23 cellular contexts compared by ENCODE assay signal in genomic region chr18:29457316-29457715, GRCh38.
"Had no signal": no experiment of that assay in that cellular context is flagged by ENCODE, and none has a peak within 500 bp of the region (broad histone marks: within the 10 kb centered on the region; RNA-seq: fewer than 3 reads in every experiment).

No MANE protein-coding gene starts in this region.

- H3K79me2 ChIP-seq: parathyroid adenoma had no signal

- DNase-seq: activated CD8-positive, alpha-beta memory T cell treated with anti-CD3 and anti-CD28 coated beads for 24 hours; activated CD8-positive, alpha-beta memory T cell treated with anti-CD3 and anti-CD28 coated beads, Interleukin-2, amount 50 U/mL, for 4 hours; activated naive CD4-positive, alpha-beta T cell; activated T-cell treated with anti-CD3 and anti-CD28 coated beads, Interleukin-2, amount 50 U/mL, for 24 hours; adrenal gland; cerebellar nuclear complex; endodermal cell; heart right ventricle; kidney; lower lobe of right lung; naive B cell; nucleus accumbens; right cardiac atrium; stimulated activated CD4-positive, alpha-beta T cell treated with anti-CD3 and anti-CD28 coated beads, Interleukin-1b, Interleukin-23, amount 100 ng/mL, for 48 hours; stimulated activated naive CD8-positive, alpha-beta T cell treated with anti-CD3 and anti-CD28 coated beads, Interleukin-15, amount 100 ng/mL, for 72 hours; T-helper 9 cell; tibial artery had no signal

- H3K9me3 ChIP-seq: adrenal gland, heart right ventricle, lower lobe of right lung, tibial artery had no signal

- H2AFZ ChIP-seq: parathyroid adenoma had no signal

- H3K4me3 ChIP-seq: adrenal gland, coronary artery, heart right ventricle, lower lobe of right lung, tibial artery had no signal

- H3K27me3 ChIP-seq: adrenal gland, heart right ventricle, tibial artery had no signal

- ATAC-seq: activated T-helper 17 cell treated with anti-CD3 and anti-CD28 coated beads, Interleukin-2, amount 50 U/mL, for 72 hours; heart right ventricle; lower lobe of right lung; right cardiac atrium; stimulated activated effector memory CD8-positive, alpha-beta T cell treated with anti-CD3 and anti-CD28 coated beads, Interleukin-12 subunit alpha, Interleukin-12 subunit beta, amount 100 ng/mL, for 72 hours; stimulated activated naive CD8-positive, alpha-beta T cell treated with anti-CD3 and anti-CD28 coated beads, Interleukin-15, amount 100 ng/mL, for 72 hours; WTC11 had no signal

- FAIRE-seq: kidney, urothelium cell line had no signal

- H3K9ac ChIP-seq: parathyroid adenoma had no signal

- H3K4me1 ChIP-seq: adrenal gland, heart right ventricle, lower lobe of right lung, parathyroid adenoma, tibial artery had no signal

- H3K36me3 ChIP-seq: adrenal gland, heart right ventricle, lower lobe of right lung, tibial artery had no signal

- H3K27ac ChIP-seq: adrenal gland, coronary artery, heart right ventricle, lower lobe of right lung, parathyroid adenoma, tibial artery had no signal
